ENCODE assay signal across 1 cellular context in genomic region chr6:99349620-99350141, GRCh38.
TF ChIP-seq lines count a peak whose summit lies in the region.

FAXC (minus strand) TSS chr6:99349674; CDS start chr6:99349372, 302 bp downstream.

TF ChIP-seq in HEK293, 187 proteins besides CTCF, POLR2A, EP300 and RAD21 (continued from another document):
- TF ChIP-seq, protein P1, sequence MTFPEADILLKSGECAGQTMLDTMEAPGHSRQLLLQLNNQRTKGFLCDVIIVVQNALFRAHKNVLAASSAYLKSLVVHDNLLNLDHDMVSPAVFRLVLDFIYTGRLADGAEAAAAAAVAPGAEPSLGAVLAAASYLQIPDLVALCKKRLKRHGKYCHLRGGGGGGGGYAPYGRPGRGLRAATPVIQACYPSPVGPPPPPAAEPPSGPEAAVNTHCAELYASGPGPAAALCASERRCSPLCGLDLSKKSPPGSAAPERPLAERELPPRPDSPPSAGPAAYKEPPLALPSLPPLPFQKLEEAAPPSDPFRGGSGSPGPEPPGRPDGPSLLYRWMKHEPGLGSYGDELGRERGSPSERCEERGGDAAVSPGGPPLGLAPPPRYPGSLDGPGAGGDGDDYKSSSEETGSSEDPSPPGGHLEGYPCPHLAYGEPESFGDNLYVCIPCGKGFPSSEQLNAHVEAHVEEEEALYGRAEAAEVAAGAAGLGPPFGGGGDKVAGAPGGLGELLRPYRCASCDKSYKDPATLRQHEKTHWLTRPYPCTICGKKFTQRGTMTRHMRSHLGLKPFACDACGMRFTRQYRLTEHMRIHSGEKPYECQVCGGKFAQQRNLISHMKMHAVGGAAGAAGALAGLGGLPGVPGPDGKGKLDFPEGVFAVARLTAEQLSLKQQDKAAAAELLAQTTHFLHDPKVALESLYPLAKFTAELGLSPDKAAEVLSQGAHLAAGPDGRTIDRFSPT (tag by site-specific recombination; IDR thresholded peaks at IDR 0.05): no peak
- no peak for TF ChIP-seq ZNF843 (tag by site-specific recombination; IDR thresholded peaks at IDR 0.05)
- TF ChIP-seq, protein P2, sequence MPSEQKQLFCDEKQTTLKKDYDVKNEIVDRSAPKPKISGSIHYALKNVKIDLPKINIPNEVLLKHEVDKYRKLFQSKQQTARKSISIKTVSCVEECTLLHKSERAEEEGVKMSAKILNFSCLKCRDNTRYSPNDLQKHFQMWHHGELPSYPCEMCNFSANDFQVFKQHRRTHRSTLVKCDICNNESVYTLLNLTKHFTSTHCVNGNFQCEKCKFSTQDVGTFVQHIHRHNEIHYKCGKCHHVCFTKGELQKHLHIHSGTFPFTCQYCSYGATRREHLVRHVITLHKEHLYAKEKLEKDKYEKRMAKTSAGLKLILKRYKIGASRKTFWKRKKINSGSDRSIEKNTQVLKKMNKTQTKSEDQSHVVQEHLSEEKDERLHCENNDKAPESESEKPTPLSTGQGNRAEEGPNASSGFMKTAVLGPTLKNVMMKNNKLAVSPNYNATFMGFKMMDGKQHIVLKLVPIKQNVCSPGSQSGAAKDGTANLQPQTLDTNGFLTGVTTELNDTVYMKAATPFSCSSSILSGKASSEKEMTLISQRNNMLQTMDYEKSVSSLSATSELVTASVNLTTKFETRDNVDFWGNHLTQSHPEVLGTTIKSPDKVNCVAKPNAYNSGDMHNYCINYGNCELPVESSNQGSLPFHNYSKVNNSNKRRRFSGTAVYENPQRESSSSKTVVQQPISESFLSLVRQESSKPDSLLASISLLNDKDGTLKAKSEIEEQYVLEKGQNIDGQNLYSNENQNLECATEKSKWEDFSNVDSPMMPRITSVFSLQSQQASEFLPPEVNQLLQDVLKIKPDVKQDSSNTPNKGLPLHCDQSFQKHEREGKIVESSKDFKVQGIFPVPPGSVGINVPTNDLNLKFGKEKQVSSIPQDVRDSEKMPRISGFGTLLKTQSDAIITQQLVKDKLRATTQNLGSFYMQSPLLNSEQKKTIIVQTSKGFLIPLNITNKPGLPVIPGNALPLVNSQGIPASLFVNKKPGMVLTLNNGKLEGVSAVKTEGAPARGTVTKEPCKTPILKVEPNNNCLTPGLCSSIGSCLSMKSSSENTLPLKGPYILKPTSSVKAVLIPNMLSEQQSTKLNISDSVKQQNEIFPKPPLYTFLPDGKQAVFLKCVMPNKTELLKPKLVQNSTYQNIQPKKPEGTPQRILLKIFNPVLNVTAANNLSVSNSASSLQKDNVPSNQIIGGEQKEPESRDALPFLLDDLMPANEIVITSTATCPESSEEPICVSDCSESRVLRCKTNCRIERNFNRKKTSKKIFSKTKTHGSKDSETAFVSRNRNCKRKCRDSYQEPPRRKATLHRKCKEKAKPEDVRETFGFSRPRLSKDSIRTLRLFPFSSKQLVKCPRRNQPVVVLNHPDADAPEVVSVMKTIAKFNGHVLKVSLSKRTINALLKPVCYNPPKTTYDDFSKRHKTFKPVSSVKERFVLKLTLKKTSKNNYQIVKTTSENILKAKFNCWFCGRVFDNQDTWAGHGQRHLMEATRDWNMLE (tag by site-specific recombination; conservative IDR thresholded peaks at IDR 0.05; ENCODE audit: low read depth): no peak
- no peak for TF ChIP-seq HOXD13 (CRISPR knock-in tag; IDR thresholded peaks at IDR 0.05; ENCODE audit: borderline replicate concordance)
- TF ChIP-seq BCL11A (tag by site-specific recombination; IDR thresholded peaks at IDR 0.05; ENCODE audit: low read depth): no peak
- TF ChIP-seq, protein P3, sequence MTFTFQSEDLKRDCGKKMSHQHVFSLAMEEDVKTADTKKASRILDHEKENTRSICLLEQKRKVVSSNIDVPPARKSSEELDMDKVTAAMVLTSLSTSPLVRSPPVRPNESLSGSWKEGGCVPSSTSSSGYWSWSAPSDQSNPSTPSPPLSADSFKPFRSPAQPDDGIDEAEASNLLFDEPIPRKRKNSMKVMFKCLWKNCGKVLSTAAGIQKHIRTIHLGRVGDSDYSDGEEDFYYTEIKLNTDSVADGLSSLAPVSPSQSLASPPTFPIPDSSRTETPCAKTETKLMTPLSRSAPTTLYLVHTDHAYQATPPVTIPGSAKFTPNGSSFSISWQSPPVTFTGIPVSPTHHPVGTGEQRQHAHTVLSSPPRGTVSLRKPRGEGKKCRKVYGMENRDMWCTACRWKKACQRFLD (tag by site-specific recombination; IDR thresholded peaks at IDR 0.05): no peak
- TF ChIP-seq ZNF133 (tag by site-specific recombination; IDR thresholded peaks at IDR 0.05): no peak
- peak; percentile 37; the same call in 1 of the 2 replicates for TF ChIP-seq EGR2 (tag by site-specific recombination; IDR thresholded peaks at IDR 0.05; ENCODE audit: low read depth)
- TF ChIP-seq ZSCAN30 (tag by site-specific recombination; IDR thresholded peaks at IDR 0.05): peak; percentile 91
- TF ChIP-seq, protein P4, sequence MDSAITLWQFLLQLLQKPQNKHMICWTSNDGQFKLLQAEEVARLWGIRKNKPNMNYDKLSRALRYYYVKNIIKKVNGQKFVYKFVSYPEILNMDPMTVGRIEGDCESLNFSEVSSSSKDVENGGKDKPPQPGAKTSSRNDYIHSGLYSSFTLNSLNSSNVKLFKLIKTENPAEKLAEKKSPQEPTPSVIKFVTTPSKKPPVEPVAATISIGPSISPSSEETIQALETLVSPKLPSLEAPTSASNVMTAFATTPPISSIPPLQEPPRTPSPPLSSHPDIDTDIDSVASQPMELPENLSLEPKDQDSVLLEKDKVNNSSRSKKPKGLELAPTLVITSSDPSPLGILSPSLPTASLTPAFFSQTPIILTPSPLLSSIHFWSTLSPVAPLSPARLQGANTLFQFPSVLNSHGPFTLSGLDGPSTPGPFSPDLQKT (IDR thresholded peaks at IDR 0.05; ENCODE audit: borderline replicate concordance, low read depth, low read length): no peak
- TF ChIP-seq ZNF830 (tag by site-specific recombination; IDR thresholded peaks at IDR 0.05; ENCODE audit: low read depth): no peak
- TF ChIP-seq ZNF138 (tag by site-specific recombination; IDR thresholded peaks at IDR 0.05; ENCODE audit: borderline replicate concordance): no peak
- no peak; the same call in 1 of the 2 replicates for TF ChIP-seq YY1 (tag by site-specific recombination; IDR thresholded peaks at IDR 0.05)
- TF ChIP-seq ZXDB (tag by site-specific recombination; IDR thresholded peaks at IDR 0.05): peak; percentile 52; the same call in 1 of the 2 replicates
- TF ChIP-seq ZNF10 (tag by site-specific recombination; IDR thresholded peaks at IDR 0.05): no peak
- TF ChIP-seq, protein P5, sequence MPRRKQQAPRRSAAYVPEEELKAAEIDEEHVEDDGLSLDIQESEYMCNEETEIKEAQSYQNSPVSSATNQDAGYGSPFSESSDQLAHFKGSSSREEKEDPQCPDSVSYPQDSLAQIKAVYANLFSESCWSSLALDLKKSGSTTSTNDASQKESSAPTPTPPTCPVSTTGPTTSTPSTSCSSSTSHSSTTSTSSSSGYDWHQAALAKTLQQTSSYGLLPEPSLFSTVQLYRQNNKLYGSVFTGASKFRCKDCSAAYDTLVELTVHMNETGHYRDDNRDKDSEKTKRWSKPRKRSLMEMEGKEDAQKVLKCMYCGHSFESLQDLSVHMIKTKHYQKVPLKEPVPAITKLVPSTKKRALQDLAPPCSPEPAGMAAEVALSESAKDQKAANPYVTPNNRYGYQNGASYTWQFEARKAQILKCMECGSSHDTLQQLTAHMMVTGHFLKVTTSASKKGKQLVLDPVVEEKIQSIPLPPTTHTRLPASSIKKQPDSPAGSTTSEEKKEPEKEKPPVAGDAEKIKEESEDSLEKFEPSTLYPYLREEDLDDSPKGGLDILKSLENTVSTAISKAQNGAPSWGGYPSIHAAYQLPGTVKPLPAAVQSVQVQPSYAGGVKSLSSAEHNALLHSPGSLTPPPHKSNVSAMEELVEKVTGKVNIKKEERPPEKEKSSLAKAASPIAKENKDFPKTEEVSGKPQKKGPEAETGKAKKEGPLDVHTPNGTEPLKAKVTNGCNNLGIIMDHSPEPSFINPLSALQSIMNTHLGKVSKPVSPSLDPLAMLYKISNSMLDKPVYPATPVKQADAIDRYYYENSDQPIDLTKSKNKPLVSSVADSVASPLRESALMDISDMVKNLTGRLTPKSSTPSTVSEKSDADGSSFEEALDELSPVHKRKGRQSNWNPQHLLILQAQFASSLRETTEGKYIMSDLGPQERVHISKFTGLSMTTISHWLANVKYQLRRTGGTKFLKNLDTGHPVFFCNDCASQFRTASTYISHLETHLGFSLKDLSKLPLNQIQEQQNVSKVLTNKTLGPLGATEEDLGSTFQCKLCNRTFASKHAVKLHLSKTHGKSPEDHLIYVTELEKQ (tag by site-specific recombination; IDR thresholded peaks at IDR 0.05; ENCODE audit: borderline replicate concordance): no peak
- TF ChIP-seq, protein P6, sequence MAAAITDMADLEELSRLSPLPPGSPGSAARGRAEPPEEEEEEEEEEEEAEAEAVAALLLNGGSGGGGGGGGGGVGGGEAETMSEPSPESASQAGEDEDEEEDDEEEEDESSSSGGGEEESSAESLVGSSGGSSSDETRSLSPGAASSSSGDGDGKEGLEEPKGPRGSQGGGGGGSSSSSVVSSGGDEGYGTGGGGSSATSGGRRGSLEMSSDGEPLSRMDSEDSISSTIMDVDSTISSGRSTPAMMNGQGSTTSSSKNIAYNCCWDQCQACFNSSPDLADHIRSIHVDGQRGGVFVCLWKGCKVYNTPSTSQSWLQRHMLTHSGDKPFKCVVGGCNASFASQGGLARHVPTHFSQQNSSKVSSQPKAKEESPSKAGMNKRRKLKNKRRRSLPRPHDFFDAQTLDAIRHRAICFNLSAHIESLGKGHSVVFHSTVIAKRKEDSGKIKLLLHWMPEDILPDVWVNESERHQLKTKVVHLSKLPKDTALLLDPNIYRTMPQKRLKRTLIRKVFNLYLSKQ (tag by site-specific recombination; IDR thresholded peaks at IDR 0.05; ENCODE audit: borderline replicate concordance): no peak
- no peak for TF ChIP-seq ZNF426 (tag by site-specific recombination; IDR thresholded peaks at IDR 0.05)
- no peak for TF ChIP-seq ZNF449 (tag by site-specific recombination; IDR thresholded peaks at IDR 0.05)
- peak; percentile 53; the same call in 1 of the 2 replicates for TF ChIP-seq KLF10 (tag by site-specific recombination; IDR thresholded peaks at IDR 0.05)
- TF ChIP-seq RBAK (tag by site-specific recombination; IDR thresholded peaks at IDR 0.05): no peak
- no peak for TF ChIP-seq ZNF701 (tag by site-specific recombination; IDR thresholded peaks at IDR 0.05)
- TF ChIP-seq, protein P7, sequence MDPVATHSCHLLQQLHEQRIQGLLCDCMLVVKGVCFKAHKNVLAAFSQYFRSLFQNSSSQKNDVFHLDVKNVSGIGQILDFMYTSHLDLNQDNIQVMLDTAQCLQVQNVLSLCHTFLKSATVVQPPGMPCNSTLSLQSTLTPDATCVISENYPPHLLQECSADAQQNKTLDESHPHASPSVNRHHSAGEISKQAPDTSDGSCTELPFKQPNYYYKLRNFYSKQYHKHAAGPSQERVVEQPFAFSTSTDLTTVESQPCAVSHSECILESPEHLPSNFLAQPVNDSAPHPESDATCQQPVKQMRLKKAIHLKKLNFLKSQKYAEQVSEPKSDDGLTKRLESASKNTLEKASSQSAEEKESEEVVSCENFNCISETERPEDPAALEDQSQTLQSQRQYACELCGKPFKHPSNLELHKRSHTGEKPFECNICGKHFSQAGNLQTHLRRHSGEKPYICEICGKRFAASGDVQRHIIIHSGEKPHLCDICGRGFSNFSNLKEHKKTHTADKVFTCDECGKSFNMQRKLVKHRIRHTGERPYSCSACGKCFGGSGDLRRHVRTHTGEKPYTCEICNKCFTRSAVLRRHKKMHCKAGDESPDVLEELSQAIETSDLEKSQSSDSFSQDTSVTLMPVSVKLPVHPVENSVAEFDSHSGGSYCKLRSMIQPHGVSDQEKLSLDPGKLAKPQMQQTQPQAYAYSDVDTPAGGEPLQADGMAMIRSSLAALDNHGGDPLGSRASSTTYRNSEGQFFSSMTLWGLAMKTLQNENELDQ (tag by site-specific recombination; IDR thresholded peaks at IDR 0.05; ENCODE audit: low read depth): no peak
- TF ChIP-seq YY2 (tag by site-specific recombination; IDR thresholded peaks at IDR 0.05): no peak
- TF ChIP-seq ZFHX2 (tag by site-specific recombination; conservative IDR thresholded peaks at IDR 0.05): peak; percentile 63
- TF ChIP-seq ZNF211 (tag by site-specific recombination; IDR thresholded peaks at IDR 0.05; ENCODE audit: low read depth): no peak
- no peak for TF ChIP-seq OSR2 (tag by site-specific recombination; IDR thresholded peaks at IDR 0.05)
- peak; percentile 11; the same call in 1 of the 2 replicates for TF ChIP-seq ZNF121 (tag by site-specific recombination; IDR thresholded peaks at IDR 0.05)
- no peak for TF ChIP-seq GLI2 (tag by site-specific recombination; IDR thresholded peaks at IDR 0.05; ENCODE audit: borderline replicate concordance, low read depth)
- no peak for TF ChIP-seq SETDB1 (IDR thresholded peaks at IDR 0.05; ENCODE audit: insufficient read length, low read length)
- 0 out of 2 replicates have a peak, but pooled peaks have one; percentile 18 for TF ChIP-seq SP2 (tag by site-specific recombination; IDR thresholded peaks at IDR 0.05)
